In genomic region chr5:170483701-170484458, GRCh38 we compare ENCODE assay signal across 13 cellular contexts. TPM values are rescaled to one million over a fixed set of nuclear protein-coding genes. Genes with fewer than 3 reads are reported as not detected.
DNase-seq lines count a peak whose midpoint lies in the region; ATAC-seq and TF ChIP-seq lines count a peak whose summit lies in the region.
"Had no signal": no experiment of that assay in that cellular context is flagged by ENCODE, and none has a peak within 500 bp of the region (broad histone marks: within the 10 kb centered on the region; RNA-seq: fewer than 3 reads in every experiment).

No MANE protein-coding gene starts in this region.

- H3K9me3 ChIP-seq in SK-N-SH (no peaks in the 10 kb centered on the region), osteoblast (ENCODE audit: low read depth, low read length) (no peaks in the 10 kb centered on the region)
- H3K9me3 ChIP-seq: neutrophil had no signal

- POLR2A ChIA-PET in SK-N-SH (lab: Yijun Ruan, JAX): no interaction called here

- TF ChIP-seq RAD21 in SK-N-SH (IDR thresholded peaks at IDR 0.05; ENCODE audit: low read length): no peak

- DNase-seq in SK-N-SH: no peak
- peak; percentile 73 for DNase-seq in NCI-H2107 treated with DMSO at 0.1 percent for 48 hours (lab: John Stamatoyannopoulos, UW; ENCODE audit: unreplicated experiment)
- DNase-seq in caudate nucleus (lab: John Stamatoyannopoulos, UW): peak in 33 of 61 donors; percentile 10 to 80 (median 41)
- peak; percentile 30 for DNase-seq in osteoblast (ENCODE audit: insufficient read length, low spot score, missing footprints)
- no peak for DNase-seq in cerebellar nuclear complex (lab: John Stamatoyannopoulos, UW)
- DNase-seq: activated gamma-delta T cell; effector memory CD8-positive, alpha-beta T cell; stimulated activated CD4-positive, alpha-beta T cell treated with anti-CD3 and anti-CD28 coated beads, Interleukin-4, amount 100 ng/mL, for 24 hours had no signal

- H3K27me3 ChIP-seq in SK-N-SH (ENCODE audit: insufficient read depth) (no peaks in the 10 kb centered on the region), osteoblast (ENCODE audit: insufficient read depth, low read length) (no peaks in the 10 kb centered on the region)

- no peaks in the 10 kb centered on the region for H3K4me1 ChIP-seq in SK-N-SH (ENCODE audit: control insufficient read depth in 1 of 2, insufficient read depth in 2 of 2, low read depth in 1 of 2, low read length in 1 of 2)
- peaks cover 3% of the 10 kb centered on the region for H3K4me1 ChIP-seq in osteoblast (ENCODE audit: insufficient read depth, low read length)

- H3K79me2 ChIP-seq in SK-N-SH (ENCODE audit: insufficient read depth) (no peaks in the 10 kb centered on the region), osteoblast (ENCODE audit: insufficient read depth, low read length) (no peaks in the 10 kb centered on the region)

- H3K36me3 ChIP-seq in SK-N-SH (replicated peaks in 1 of 2; ENCODE audit: control insufficient read depth in 1 of 2, insufficient read depth in 2 of 2, low read length in 1 of 2) (no peaks in the 10 kb centered on the region), osteoblast (ENCODE audit: insufficient read depth, low read length) (no peaks in the 10 kb centered on the region)
- H3K36me3 ChIP-seq: neutrophil had no signal

- ATAC-seq in SK-N-SH treated with all-trans-retinoic acid at 6 μM for 48 hours (peak; percentile 18; the same call in 1 of the 3 replicates), GM19467 (IDR thresholded peaks at IDR 0.05; ENCODE audit: unreplicated experiment) (no peak), HG03108 (IDR thresholded peaks at IDR 0.05; ENCODE audit: unreplicated experiment) (no peak)
- ATAC-seq: effector memory CD8-positive, alpha-beta T cell had no signal

- H3F3A ChIP-seq in SK-N-SH (replicated peaks; ENCODE audit: insufficient read depth): no peaks in the 10 kb centered on the region

- no peak for TF ChIP-seq EP300 in SK-N-SH (IDR thresholded peaks at IDR 0.05; ENCODE audit: borderline replicate concordance in 1 of 2, low read depth in 1 of 2, low read length in 1 of 2)

- WGBS in SK-N-SH (ENCODE audit: low lambda C conversion rate): 85% methylated on average over 16 of the region's 19 CpGs

- H3K4me2 ChIP-seq in SK-N-SH (no peak overlapping the region), osteoblast (ENCODE audit: insufficient read depth, low read length) (no peak overlapping the region)

- H3K27ac ChIP-seq in SK-N-SH (ENCODE audit: low read depth in 2 of 2, low read length in 1 of 2) (no peak overlapping the region), caudate nucleus (ENCODE audit: low read depth, low read length) (no peak overlapping the region), osteoblast (ENCODE audit: low read depth, low read length) (no peak overlapping the region)
- H3K27ac ChIP-seq: neutrophil had no signal

- H2AFZ ChIP-seq in SK-N-SH (ENCODE audit: low read depth): no peak overlapping the region
- no peak overlapping the region for H2AFZ ChIP-seq in osteoblast (ENCODE audit: low read length)

- CTCF ChIA-PET in SK-N-SH (lab: Yijun Ruan, JAX): no interaction called here

- H3K9ac ChIP-seq in SK-N-SH: no peak overlapping the region

- H3K9me2 ChIP-seq in SK-N-SH: no peaks in the 10 kb centered on the region

- H4K20me1 ChIP-seq in SK-N-SH (ENCODE audit: insufficient read depth) (no peaks in the 10 kb centered on the region), osteoblast (ENCODE audit: insufficient read depth, low read length) (no peaks in the 10 kb centered on the region)

- TF ChIP-seq CTCF in SK-N-SH (IDR thresholded peaks at IDR 0.05): no peak
- no peak for TF ChIP-seq CTCF in osteoblast (IDR thresholded peaks at IDR 0.05; ENCODE audit: extremely low read depth, low read depth, low read length)

- no peak overlapping the region for H3K4me3 ChIP-seq in SK-N-SH (ENCODE audit: low read depth in 2 of 2, low read length in 1 of 2)
- H3K4me3 ChIP-seq in osteoblast (ENCODE audit: insufficient read depth, low read length): no peak overlapping the region

TF ChIP-seq in SK-N-SH treated with all-trans-retinoic acid at 6 μM for 48 hours, 23 proteins besides CTCF, POLR2A, EP300 and RAD21:
- no peak for TF ChIP-seq ZNF70 (CRISPR knock-in tag; IDR thresholded peaks at IDR 0.05)
- TF ChIP-seq CSDC2 (CRISPR knock-in tag; IDR thresholded peaks at IDR 0.05): no peak
- TF ChIP-seq PPARA (CRISPR knock-in tag; IDR thresholded peaks at IDR 0.05; ENCODE audit: borderline replicate concordance): no peak
- TF ChIP-seq ARNTL (CRISPR knock-in tag; IDR thresholded peaks at IDR 0.05; ENCODE audit: borderline replicate concordance, low read depth): no peak
- TF ChIP-seq GLIS3 (CRISPR knock-in tag; IDR thresholded peaks at IDR 0.05): no peak
- TF ChIP-seq ZNF8 (CRISPR knock-in tag; IDR thresholded peaks at IDR 0.05): no peak
- TF ChIP-seq BACH2 (CRISPR knock-in tag; IDR thresholded peaks at IDR 0.05; ENCODE audit: borderline replicate concordance): no peak
- TF ChIP-seq PATZ1 (CRISPR knock-in tag; IDR thresholded peaks at IDR 0.05; ENCODE audit: borderline replicate concordance): no peak

TF ChIP-seq in SK-N-SH, 30 proteins besides CTCF, POLR2A, EP300 and RAD21:
- TF ChIP-seq TEAD4 (IDR thresholded peaks at IDR 0.05; ENCODE audit: borderline replicate concordance, insufficient read depth) (no peak), MXI1 (IDR thresholded peaks at IDR 0.05; ENCODE audit: low read depth, low read length) (no peak), FOXJ3 (CRISPR knock-in tag; IDR thresholded peaks at IDR 0.05) (no peak), MEF2A (IDR thresholded peaks at IDR 0.05; ENCODE audit: borderline replicate concordance, low read depth) (no peak), USF2 (IDR thresholded peaks at IDR 0.05; ENCODE audit: borderline replicate concordance, low read depth, low read length) (no peak), TAF1 (IDR thresholded peaks at IDR 0.05; ENCODE audit: borderline replicate concordance, low read depth, low read length) (no peak), FOSL2 (IDR thresholded peaks at IDR 0.05; ENCODE audit: borderline replicate concordance, low read depth) (no peak), ZBTB33 (IDR thresholded peaks at IDR 0.05; ENCODE audit: borderline replicate concordance, low read depth) (no peak), CHD2 (IDR thresholded peaks at IDR 0.05; ENCODE audit: low read length, partially characterized antibody) (no peak)

RNA-seq across cellular contexts. Expression of gene KCNIP1, which starts 19.9 kb away (rescaled TPM):
- 1.1 and 1.3 TPM in 2 replicates for polyA plus RNA-seq in SK-N-SH (2012; rRNA removed)
- polyA plus RNA-seq in SK-N-SH (2012; cell fraction: cytosol; rRNA removed): 1.3 and 1.4 TPM in 2 replicates
- polyA plus RNA-seq in SK-N-SH (2012; cell fraction: nucleus; rRNA removed): 0.75 TPM in 2 replicates
- total RNA-seq in osteoblast: not detected in 2 replicates
- total RNA-seq: CD4-positive, CD25-positive, alpha-beta regulatory T cell had no signal
- polyA plus RNA-seq: CD4-positive, CD25-positive, alpha-beta regulatory T cell had no signal

Comparison
In these comparisons a context has a peak if more than half of its experiments do, and no peak if none do; other contexts are left out.
1. DNase-seq: peak in NCI-H2107 treated with DMSO at 0.1 percent for 48 hours (single experiment), caudate nucleus (33 of 61) and osteoblast (single experiment); none in SK-N-SH (single experiment) and cerebellar nuclear complex (0 of 2).